23 cellular contexts compared by ENCODE assay signal in genomic region chr3:195860456-195860855, GRCh38. TPM values are rescaled to one million over a fixed set of nuclear protein-coding genes. Genes with fewer than 3 reads are reported as not detected.
DNase-seq lines count a peak whose midpoint lies in the region; ATAC-seq, FAIRE-seq and TF ChIP-seq lines count a peak whose summit lies in the region.
"Had no signal": no experiment of that assay in that cellular context is flagged by ENCODE, and none has a peak within 500 bp of the region (broad histone marks: within the 10 kb centered on the region; RNA-seq: fewer than 3 reads in every experiment).

No MANE protein-coding gene starts in this region.

- H3K27ac Mint-ChIP-seq in activated CD4-positive, alpha-beta T cell treated with anti-CD3 and anti-CD28 coated beads, Interleukin-2, amount 10 ng/mL, durations not matched to agents 24 days and 14 days = peak overlapping the region; percentile 3
- H3K27ac Mint-ChIP-seq in stimulated activated effector memory CD8-positive, alpha-beta T cell treated with anti-CD3 and anti-CD28 coated beads, Interleukin-12 subunit alpha, Interleukin-12 subunit beta, amount 100 ng/mL, for 72 hours = peak overlapping the region; percentile 20
- H3K27ac Mint-ChIP-seq: B cell had no signal

- H3K4me3 ChIP-seq in keratinocyte (ENCODE audit: control insufficient read depth in 2 of 3, extremely low read depth in 1 of 3, insufficient read depth in 2 of 3, low read depth in 1 of 3, low read length in 3 of 3) (no peak overlapping the region), kidney (ENCODE audit: low read length in 2 of 2) (no peak overlapping the region), right atrium auricular region (no peak overlapping the region)
- H3K4me3 ChIP-seq: K562 had no signal

- DNase-seq in activated CD4-positive, alpha-beta T cell treated with anti-CD3 and anti-CD28 coated beads, Interleukin-2, amount 10 ng/mL, durations not matched to agents 24 days and 14 days = no peak
- no peak for DNase-seq in activated CD4-positive, alpha-beta T cell treated with anti-CD3 and anti-CD28 coated beads for 4 hours
- DNase-seq in NCI-H69 (lab: John Stamatoyannopoulos, UW) = peak; percentile 58
- DNase-seq in keratinocyte (ENCODE audit: low read depth, low spot score) = no peak
- no peak for DNase-seq in stimulated activated effector memory CD8-positive, alpha-beta T cell treated with anti-CD3 and anti-CD28 coated beads, Interleukin-12 subunit alpha, Interleukin-12 subunit beta, amount 100 ng/mL, for 72 hours (ENCODE audit: low spot score in 2 of 2)
- no peak for DNase-seq in activated T-cell treated with anti-CD3 and anti-CD28 coated beads, Interleukin-2, amount 50 U/mL, for 1 hour
- DNase-seq in kidney = no peak
- DNase-seq in right atrium auricular region (ENCODE audit: low spot score) = no peak
- DNase-seq: CD4-positive, alpha-beta memory T cell; DMS79; GOT3; NCI-H1694; NCI-H2081 treated with DMSO at 0.1 percent for 48 hours; NCI-H510A; NCI-H82; RPMI8226; SHP77 treated with DMSO at 0.1 percent for 48 hours had no signal

- TF ChIP-seq CTCF in keratinocyte (optimal IDR thresholded peaks at IDR 0.05 in 1 of 3, IDR thresholded peaks at IDR 0.05 in 1 of 3, conservative IDR thresholded peaks at IDR 0.05 in 1 of 3; ENCODE audit: extremely low read depth in 1 of 3, insufficient read depth in 2 of 3, low read length in 3 of 3) = no peak
- no peak for TF ChIP-seq CTCF in kidney (IDR thresholded peaks at IDR 0.05; ENCODE audit: borderline replicate concordance, extremely low read depth, insufficient read depth)
- TF ChIP-seq CTCF in right atrium auricular region (IDR thresholded peaks at IDR 0.05) = no peak

- FAIRE-seq in keratinocyte (lab: Jason Lieb, UNC) (no peak), kidney (lab: Jason Lieb, UNC) (no peak)
- FAIRE-seq: GM12892, GM18507, K562 had no signal

- peaks cover 26% of the 10 kb centered on the region for H3K4me1 ChIP-seq in keratinocyte (ENCODE audit: control insufficient read depth, extremely low read depth, insufficient read depth, low read length)
- peaks cover 0 to 6% of the 10 kb centered on the region in 2 donors for H3K4me1 ChIP-seq in kidney (ENCODE audit: control insufficient read depth in 1 of 2, insufficient read depth in 1 of 2, low read depth in 1 of 2, low read length in 2 of 2)
- peaks cover 0 to 24% of the 10 kb centered on the region in 2 donors for H3K4me1 ChIP-seq in right atrium auricular region

- H4K20me1 ChIP-seq in keratinocyte (ENCODE audit: control insufficient read depth, extremely low read depth, insufficient read depth, low read length) = no peaks in the 10 kb centered on the region

- H3K4me1 Mint-ChIP-seq in activated CD4-positive, alpha-beta T cell treated with anti-CD3 and anti-CD28 coated beads, Interleukin-2, amount 10 ng/mL, durations not matched to agents 24 days and 14 days = peaks cover 6% of the 10 kb centered on the region
- peaks cover 14% of the 10 kb centered on the region for H3K4me1 Mint-ChIP-seq in stimulated activated effector memory CD8-positive, alpha-beta T cell treated with anti-CD3 and anti-CD28 coated beads, Interleukin-12 subunit alpha, Interleukin-12 subunit beta, amount 100 ng/mL, for 72 hours

- H3K9ac ChIP-seq in keratinocyte (ENCODE audit: control insufficient read depth, extremely low read depth, insufficient read depth, low read length) (no peak overlapping the region), kidney (ENCODE audit: low read length in 2 of 2) (no peak overlapping the region)

- H3K27me3 Mint-ChIP-seq in activated CD4-positive, alpha-beta T cell treated with anti-CD3 and anti-CD28 coated beads, Interleukin-2, amount 10 ng/mL, durations not matched to agents 24 days and 14 days = peaks cover 2% of the 10 kb centered on the region
- H3K27me3 Mint-ChIP-seq: CD4-positive, alpha-beta memory T cell had no signal

- no peak overlapping the region for H3K4me2 ChIP-seq in keratinocyte (ENCODE audit: control insufficient read depth, extremely low read depth, insufficient read depth, low read depth, low read length)

- ATAC-seq in stimulated activated effector memory CD8-positive, alpha-beta T cell treated with anti-CD3 and anti-CD28 coated beads, Interleukin-12 subunit alpha, Interleukin-12 subunit beta, amount 100 ng/mL, for 72 hours = no peak
- ATAC-seq: HCT116, K562 had no signal

- H3K36me3 ChIP-seq in keratinocyte (ENCODE audit: control insufficient read depth in 2 of 2, extremely low read depth in 1 of 2, insufficient read depth in 2 of 2, low read length in 2 of 2) (peaks cover 0 to 5% of the 10 kb centered on the region in 2 experiments), kidney (ENCODE audit: control insufficient read depth in 1 of 2, insufficient read depth in 2 of 2, low read length in 2 of 2) (no peaks in the 10 kb centered on the region), right atrium auricular region (no peaks in the 10 kb centered on the region)

- no peaks in the 10 kb centered on the region for H3K79me2 ChIP-seq in keratinocyte (ENCODE audit: control insufficient read depth, insufficient read depth, low read length)

- H3K27me3 ChIP-seq in keratinocyte (ENCODE audit: control insufficient read depth, extremely low read depth, insufficient read depth, low read length) (no peaks in the 10 kb centered on the region), right atrium auricular region (no peaks in the 10 kb centered on the region)

- dilution Hi-C loops in keratinocyte (cut with MboI; ENCODE audit: extremely low pct_ligation_motif_present, low sequenced_read_pairs) = no loop called here

- intact Hi-C loops in activated CD4-positive, alpha-beta T cell treated with anti-CD3 and anti-CD28 coated beads, Interleukin-2, amount 10 ng/mL, durations not matched to agents 24 days and 14 days (cut with micrococcal nuclease) = no loop called here
- intact Hi-C loops in kidney (cut with DNase I) = loop anchor here (10.0 kb wide), 1 partner anchor 54 kb away; no protein-coding TSS in a partner anchor

- H3K9me1 ChIP-seq in keratinocyte (ENCODE audit: control insufficient read depth, extremely low read depth, insufficient read depth, low read length) = no peaks in the 10 kb centered on the region

- H3K4me3 Mint-ChIP-seq in activated CD4-positive, alpha-beta T cell treated with anti-CD3 and anti-CD28 coated beads, Interleukin-2, amount 10 ng/mL, durations not matched to agents 24 days and 14 days = no peak overlapping the region
- H3K4me3 Mint-ChIP-seq in stimulated activated effector memory CD8-positive, alpha-beta T cell treated with anti-CD3 and anti-CD28 coated beads, Interleukin-12 subunit alpha, Interleukin-12 subunit beta, amount 100 ng/mL, for 72 hours = no peak overlapping the region
- H3K4me3 Mint-ChIP-seq: B cell had no signal

- H3K9me3 ChIP-seq in keratinocyte (ENCODE audit: control insufficient read depth, low read depth, low read length) (no peaks in the 10 kb centered on the region), kidney (ENCODE audit: control insufficient read depth in 1 of 2, low read length in 2 of 2) (no peaks in the 10 kb centered on the region), right atrium auricular region (no peaks in the 10 kb centered on the region)

- H2AFZ ChIP-seq in keratinocyte (ENCODE audit: control insufficient read depth, low read length) = peak overlapping the region; percentile 62

- no peaks in the 10 kb centered on the region for H3K9me3 Mint-ChIP-seq in activated CD4-positive, alpha-beta T cell treated with anti-CD3 and anti-CD28 coated beads, Interleukin-2, amount 10 ng/mL, durations not matched to agents 24 days and 14 days
- no peaks in the 10 kb centered on the region for H3K9me3 Mint-ChIP-seq in stimulated activated effector memory CD8-positive, alpha-beta T cell treated with anti-CD3 and anti-CD28 coated beads, Interleukin-12 subunit alpha, Interleukin-12 subunit beta, amount 100 ng/mL, for 72 hours

- no peak overlapping the region for H3K27ac ChIP-seq in keratinocyte (ENCODE audit: control insufficient read depth, insufficient read depth, low read length)
- no peak overlapping the region for H3K27ac ChIP-seq in kidney (ENCODE audit: low read depth in 2 of 2, low read length in 2 of 2)
- no peak overlapping the region for H3K27ac ChIP-seq in right atrium auricular region

- peaks cover 10% of the 10 kb centered on the region for H3K36me3 Mint-ChIP-seq in activated CD4-positive, alpha-beta T cell treated with anti-CD3 and anti-CD28 coated beads, Interleukin-2, amount 10 ng/mL, durations not matched to agents 24 days and 14 days (ENCODE audit: low read depth)
- H3K36me3 Mint-ChIP-seq in stimulated activated effector memory CD8-positive, alpha-beta T cell treated with anti-CD3 and anti-CD28 coated beads, Interleukin-12 subunit alpha, Interleukin-12 subunit beta, amount 100 ng/mL, for 72 hours = peaks cover 3% of the 10 kb centered on the region

RNA-seq across cellular contexts. Expression of gene TNK2, which starts 47.9 kb away (rescaled TPM):
- 101 and 110 TPM in 2 replicates for total RNA-seq in activated CD4-positive, alpha-beta T cell treated with anti-CD3 and anti-CD28 coated beads, Interleukin-2, amount 10 ng/mL, durations not matched to agents 24 days and 14 days
- polyA plus RNA-seq in keratinocyte (10.6 to 21.4 TPM (median 15.8 TPM) in 3 replicates), kidney (ENCODE audit: insufficient read depth, low read depth, low replicate concordance) (14.7 TPM)
- 17.1 TPM for polyA plus RNA-seq in keratinocyte (2011; ENCODE audit: low read depth)
- 4.4 and 10.0 TPM in 2 replicates for polyA plus RNA-seq in keratinocyte (2011; cell fraction: cytosol; rRNA removed)
- polyA plus RNA-seq in keratinocyte (2011; cell fraction: nucleus; rRNA removed) = 56.7 and 70.6 TPM in 2 replicates
- polyA plus RNA-seq in keratinocyte (2012; ENCODE audit: low replicate concordance) = 23.7 and 30.5 TPM in 2 replicates
- 24.1 to 62.9 TPM (median 26.8 TPM) in 3 replicates for polyA minus RNA-seq in keratinocyte
- polyA minus RNA-seq in keratinocyte (2011; cell fraction: cytosol; rRNA and poly(A)+ RNA removed) = 24.0 TPM
- polyA minus RNA-seq in keratinocyte (2011; cell fraction: nucleus; rRNA and poly(A)+ RNA removed) = 27.1 and 33.3 TPM in 2 replicates
- total RNA-seq in kidney (42.5 TPM), right atrium auricular region (10 to 100 TPM; 26.5 to 38.6 TPM)

RNA-seq across cellular contexts. Expression of gene MUC4, which starts 48.7 kb away (rescaled TPM):
- 0.68 and 0.90 TPM in 2 replicates for total RNA-seq in activated CD4-positive, alpha-beta T cell treated with anti-CD3 and anti-CD28 coated beads, Interleukin-2, amount 10 ng/mL, durations not matched to agents 24 days and 14 days
- polyA plus RNA-seq in keratinocyte = not detected in 3 replicates
- not detected for polyA plus RNA-seq in keratinocyte (2011; ENCODE audit: low read depth)
- not detected in 2 replicates for polyA plus RNA-seq in keratinocyte (2011; cell fraction: cytosol; rRNA removed)
- not detected in 2 replicates for polyA plus RNA-seq in keratinocyte (2011; cell fraction: nucleus; rRNA removed)
- 0.04 TPM in 1 of 2 replicates, not detected in the other for polyA plus RNA-seq in keratinocyte (2012; ENCODE audit: low replicate concordance)
- under 0.01 TPM in 1 of 3 replicates, not detected in the others for polyA minus RNA-seq in keratinocyte
- not detected for polyA minus RNA-seq in keratinocyte (2011; cell fraction: cytosol; rRNA and poly(A)+ RNA removed)
- not detected in 2 replicates for polyA minus RNA-seq in keratinocyte (2011; cell fraction: nucleus; rRNA and poly(A)+ RNA removed)
- total RNA-seq in kidney = 0.19 TPM
- polyA plus RNA-seq in kidney (ENCODE audit: insufficient read depth, low read depth, low replicate concordance) = not detected
- under 1 TPM in 1 of 2 donors, not detected in 1; 0.12 TPM for total RNA-seq in right atrium auricular region
- total RNA-seq: A172; CD4-positive, alpha-beta memory T cell had no signal
- polyA plus RNA-seq: CD4-positive, alpha-beta memory T cell had no signal
